In genomic region chr9:87672586-87672985, GRCh38 we compare ENCODE assay signal across 27 cellular contexts.
"Had no signal": no experiment of that assay in that cellular context is flagged by ENCODE, and none has a peak within 500 bp of the region (broad histone marks: within the 10 kb centered on the region; RNA-seq: fewer than 3 reads in every experiment).

No MANE protein-coding gene starts in this region.

- H3K27ac ChIP-seq: colonic mucosa, epithelial cell of prostate, lower lobe of right lung, prostate gland, sigmoid colon, stomach, thyroid gland, upper lobe of left lung, uterus had no signal

- H3K27me3 ChIP-seq: colonic mucosa, sigmoid colon, stomach, thyroid gland, upper lobe of left lung, uterus had no signal

- H3K9me3 Mint-ChIP-seq: central memory CD8-positive, alpha-beta T cell; dendritic cell treated with granulocyte-macrophage colony-stimulating factor and Interleukin-4, amounts not matched to agents 40 ng/mL and 50 ng/mL, for 4 days; memory B cell; naive thymus-derived CD8-positive, alpha-beta T cell; stimulated activated effector memory CD8-positive, alpha-beta T cell treated with anti-CD3 and anti-CD28 coated beads, Interleukin-12 subunit alpha, Interleukin-12 subunit beta, amount 100 ng/mL, for 72 hours had no signal

- H3K4me1 Mint-ChIP-seq: central memory CD8-positive, alpha-beta T cell; endodermal cell; memory B cell; nephron progenitor cell; stimulated activated effector memory CD8-positive, alpha-beta T cell treated with anti-CD3 and anti-CD28 coated beads, Interleukin-12 subunit alpha, Interleukin-12 subunit beta, amount 100 ng/mL, for 72 hours had no signal

- H3K4me3 Mint-ChIP-seq: central memory CD8-positive, alpha-beta T cell; dendritic cell treated with granulocyte-macrophage colony-stimulating factor and Interleukin-4, amounts not matched to agents 40 ng/mL and 50 ng/mL, for 4 days; endodermal cell; memory B cell; mesothelial cell of epicardium; naive thymus-derived CD8-positive, alpha-beta T cell; nephron progenitor cell; stimulated activated effector memory CD8-positive, alpha-beta T cell treated with anti-CD3 and anti-CD28 coated beads, Interleukin-12 subunit alpha, Interleukin-12 subunit beta, amount 100 ng/mL, for 72 hours had no signal

- H3K36me3 Mint-ChIP-seq: memory B cell; stimulated activated effector memory CD8-positive, alpha-beta T cell treated with anti-CD3 and anti-CD28 coated beads, Interleukin-12 subunit alpha, Interleukin-12 subunit beta, amount 100 ng/mL, for 72 hours had no signal

- H3K4me3 ChIP-seq: colonic mucosa, lower lobe of right lung, prostate gland, sigmoid colon, stomach, thyroid gland, upper lobe of left lung, uterus had no signal

- H3K27ac Mint-ChIP-seq: dendritic cell treated with granulocyte-macrophage colony-stimulating factor and Interleukin-4, amounts not matched to agents 40 ng/mL and 50 ng/mL, for 4 days; endodermal cell; memory B cell; mesothelial cell of epicardium; naive thymus-derived CD8-positive, alpha-beta T cell; nephron progenitor cell; stimulated activated effector memory CD8-positive, alpha-beta T cell treated with anti-CD3 and anti-CD28 coated beads, Interleukin-12 subunit alpha, Interleukin-12 subunit beta, amount 100 ng/mL, for 72 hours had no signal

- ATAC-seq: esophagus mucosa; left colon; left ventricle myocardium superior; lower lobe of right lung; naive thymus-derived CD8-positive, alpha-beta T cell; right cardiac atrium; stimulated activated effector memory CD8-positive, alpha-beta T cell treated with anti-CD3 and anti-CD28 coated beads, Interleukin-12 subunit alpha, Interleukin-12 subunit beta, amount 100 ng/mL, for 72 hours had no signal

- H3K27me3 Mint-ChIP-seq: dendritic cell treated with granulocyte-macrophage colony-stimulating factor and Interleukin-4, amounts not matched to agents 40 ng/mL and 50 ng/mL, for 4 days; memory B cell had no signal

- H3K36me3 ChIP-seq: colonic mucosa, prostate gland, thyroid gland, uterus had no signal

- H3K4me1 ChIP-seq: colonic mucosa, prostate gland, uterus had no signal

- DNase-seq: colonic mucosa; effector CD8-positive, alpha-beta T cell; endodermal cell; foreskin melanocyte; left colon; left ventricle myocardium superior; lower lobe of right lung; nephron progenitor cell; nucleus accumbens; sigmoid colon; stimulated activated CD4-positive, alpha-beta T cell treated with anti-CD3 and anti-CD28 coated beads, Interleukin-2, amount 100 ng/mL, for 24 hours; stimulated activated CD4-positive, alpha-beta T cell treated with anti-CD3 and anti-CD28 coated beads, Interleukin-4, amount 100 ng/mL, for 24 hours; stimulated activated naive CD4-positive, alpha-beta T cell treated with Interleukin-2 at 50 U/mL for 16 hours; stomach; thyroid gland; upper lobe of left lung; uterus had no signal
